In the genomic region with DNA sequence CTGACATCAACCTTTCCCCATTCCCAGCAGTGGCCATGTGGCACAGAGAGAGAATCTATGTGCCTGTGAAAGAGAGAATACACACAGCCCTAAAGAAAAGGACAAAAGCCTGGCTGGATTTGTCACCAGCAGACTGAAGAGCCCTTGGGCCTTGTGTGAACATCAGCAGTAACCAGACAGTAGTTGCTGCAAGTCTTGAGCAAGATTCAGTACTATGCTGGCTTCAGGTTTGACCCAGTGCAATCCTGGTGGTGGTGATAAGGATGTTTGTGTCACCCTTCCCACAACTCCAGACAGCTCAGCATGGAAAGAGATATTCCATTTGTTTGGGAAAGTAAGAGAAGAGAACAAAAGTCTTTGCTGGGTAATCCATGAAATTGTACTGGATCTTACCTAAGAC, we compare ENCODE assay signal across 37 cellular contexts. TPM values are rescaled to one million over a fixed set of nuclear protein-coding genes. Genes with fewer than 3 reads are reported as not detected.
"Had no signal": no experiment of that assay in that cellular context is flagged by ENCODE, and none has a peak within 500 bp of the region (broad histone marks: within the 10 kb centered on the region; RNA-seq: fewer than 3 reads in every experiment).

No MANE protein-coding gene starts in this region.

- H3K27ac ChIP-seq: KMS-11 had no signal

- H3K36me3 ChIP-seq: MG63 had no signal

- DNase-seq: Karpas-422, Kasumi-1, KG1, MG63, MM.1S, MV-4-11, NCI-H1048, NCI-H1092, NCI-H1092 treated with DMSO at 0.1 percent for 48 hours, NCI-H1105, NCI-H1105 treated with DMSO at 0.1 percent for 48 hours, NCI-H1417, NCI-H1417 treated with DMSO at 0.1 percent for 48 hours, NCI-H1436, NCI-H1436 treated with DMSO at 0.1 percent for 48 hours, NCI-H146, NCI-H1694, NCI-H1694 treated with DMSO at 0.1 percent for 48 hours, NCI-H187, NCI-H187 treated with DMSO at 0.1 percent for 48 hours, NCI-H1930, NCI-H2029, NCI-H2029 treated with DMSO at 0.1 percent for 48 hours, NCI-H2081, NCI-H2081 treated with DMSO at 0.1 percent for 48 hours, NCI-H2107, NCI-H2171, NCI-H2171 treated with DMSO at 0.1 percent for 48 hours, NCI-H2227 treated with DMSO at 0.1 percent for 48 hours, NCI-H226, NCI-H345, NCI-H446, NCI-H446 treated with DMSO at 0.1 percent for 48 hours had no signal

- H3K4me3 ChIP-seq: MG63 had no signal

- H3K27me3 ChIP-seq: MG63 had no signal

- H3K9ac ChIP-seq: KMS-11 had no signal

- H3K4me2 ChIP-seq: KMS-11 had no signal

- H3K9me3 ChIP-seq: MG63 had no signal

RNA-seq across cellular contexts. Expression of gene GBP6, which starts 28.4 kb away (rescaled TPM):
- total RNA-seq: LHCN-M2, MCF 10A, NCI-H460 had no signal
